In the genomic region with DNA sequence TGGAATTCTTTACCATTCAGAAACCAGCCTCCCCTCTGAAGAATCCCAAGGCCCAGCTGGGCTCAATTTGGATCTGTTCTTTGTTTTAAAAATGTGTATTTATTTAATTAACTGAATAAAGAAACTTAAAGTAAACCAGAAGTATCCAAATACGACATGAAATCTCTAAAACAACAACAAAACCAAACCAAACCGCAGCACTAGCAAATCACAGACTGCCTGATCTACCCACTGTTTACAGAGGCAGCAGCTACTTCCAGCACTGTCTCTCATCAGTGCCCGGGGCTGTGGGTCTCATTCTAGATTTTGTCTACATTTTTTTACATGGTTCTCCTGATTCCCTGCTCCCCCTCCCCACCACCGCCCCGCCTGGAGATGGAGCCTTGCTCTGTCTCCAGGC, we compare ENCODE assay signal across 8 cellular contexts. TPM values are rescaled to one million over a fixed set of nuclear protein-coding genes. Genes with fewer than 3 reads are reported as not detected.
DNase-seq lines count a peak whose midpoint lies in the region; ATAC-seq and TF ChIP-seq lines count a peak whose summit lies in the region.

No MANE protein-coding gene starts in this region.

- H3K4me1 ChIP-seq in Caco-2 = peaks cover 69% of the 10 kb centered on the region
- peaks cover 30% of the 10 kb centered on the region for H3K4me1 ChIP-seq in RWPE2 (ENCODE audit: insufficient read depth, poor library complexity, severe bottlenecking)
- H3K4me1 ChIP-seq in rectal smooth muscle tissue (ENCODE audit: control insufficient read depth, insufficient read depth, low read length) = peaks cover 26% of the 10 kb centered on the region

- no peak overlapping the region for H3K9ac ChIP-seq in rectal smooth muscle tissue (ENCODE audit: low read length)

- TF ChIP-seq CTCF in Caco-2 (IDR thresholded peaks at IDR 0.05; ENCODE audit: insufficient read depth in 1 of 2, low read depth in 1 of 2, low read length in 1 of 2, severe bottlenecking in 1 of 2, unreplicated experiment in 1 of 2) (no peak), RWPE2 (IDR thresholded peaks at IDR 0.05; ENCODE audit: poor library complexity, severe bottlenecking) (no peak), fibroblast of mammary gland (conservative IDR thresholded peaks at IDR 0.05; ENCODE audit: control insufficient read depth, insufficient read depth, low read depth, low read length) (no peak)

- ATAC-seq in RWPE2 (ENCODE audit: low read depth) = no peak
- no peak for ATAC-seq in HG02938 (IDR thresholded peaks at IDR 0.05; ENCODE audit: unreplicated experiment)

- DNase-seq in Caco-2 (no peak), RWPE2 (ENCODE audit: low spot score) (no peak), fibroblast of mammary gland (ENCODE audit: low read depth) (no peak), AG08395 (ENCODE audit: low spot score) (no peak), HuH-7 (ENCODE audit: low spot score) (no peak), iPS-NIHi11 (ENCODE audit: low spot score) (no peak)

- H3K27ac Mint-ChIP-seq in Caco-2 (ENCODE audit: unreplicated experiment) = peak overlapping the region; percentile 80

- H3K27me3 ChIP-seq in Caco-2 (replicated peaks; ENCODE audit: control insufficient read depth, insufficient read depth, low read length) (no peaks in the 10 kb centered on the region), RWPE2 (ENCODE audit: insufficient read depth, poor library complexity, severe bottlenecking) (no peaks in the 10 kb centered on the region), rectal smooth muscle tissue (ENCODE audit: control insufficient read depth, insufficient read depth, low read length) (no peaks in the 10 kb centered on the region)

- CTCF ChIA-PET in Caco-2 (lab: Charles Lee) = no interaction called here

- no TSS peak for BruUV-seq in Caco-2 (replicated peaks; lab: Mats Ljungman, UMichigan)

- POLR2A ChIA-PET in Caco-2 (lab: Charles Lee) = no interaction called here

- H3K9me3 ChIP-seq in Caco-2 (no peaks in the 10 kb centered on the region), RWPE2 (ENCODE audit: severe bottlenecking) (no peaks in the 10 kb centered on the region)

- H3K4me1 Mint-ChIP-seq in Caco-2 (ENCODE audit: low read depth, unreplicated experiment) = peaks cover 22% of the 10 kb centered on the region

- peak overlapping the region; percentile 90 for H3K4me3 Mint-ChIP-seq in Caco-2 (ENCODE audit: unreplicated experiment)

- H3K36me3 Mint-ChIP-seq in Caco-2 (ENCODE audit: insufficient read depth, unreplicated experiment) = peaks cover 49% of the 10 kb centered on the region

- intact Hi-C loops in Caco-2 (cut with micrococcal nuclease; ENCODE audit: unreplicated experiment) = no loop called here

- H3K27me3 Mint-ChIP-seq in Caco-2 (ENCODE audit: insufficient read depth, unreplicated experiment) = no peaks in the 10 kb centered on the region

- peaks cover 2% of the 10 kb centered on the region; the same call in 1 of the 2 replicates for H3K36me3 ChIP-seq in Caco-2 (ENCODE audit: control insufficient read depth, insufficient read depth, low read length)
- peaks cover 72% of the 10 kb centered on the region for H3K36me3 ChIP-seq in RWPE2 (ENCODE audit: low read depth)
- H3K36me3 ChIP-seq in rectal smooth muscle tissue (ENCODE audit: control insufficient read depth, insufficient read depth, low read length) = no peaks in the 10 kb centered on the region

- H3K4me3 ChIP-seq in Caco-2 (ENCODE audit: low read depth, low read length) (peak overlapping the region; percentile 100), RWPE2 (ENCODE audit: severe bottlenecking) (peak overlapping the region; percentile 77), fibroblast of mammary gland (ENCODE audit: control insufficient read depth, low read depth, low read length) (peak overlapping the region; percentile 79), rectal smooth muscle tissue (ENCODE audit: low read length) (peak overlapping the region; percentile 100)

- H3K27ac ChIP-seq in RWPE2 (ENCODE audit: poor library complexity, severe bottlenecking) = peak overlapping the region; percentile 96
- H3K27ac ChIP-seq in rectal smooth muscle tissue (ENCODE audit: low read depth, low read length) = peak overlapping the region; percentile 94

- H3K9me3 Mint-ChIP-seq in Caco-2 (ENCODE audit: unreplicated experiment) = no peaks in the 10 kb centered on the region

RNA-seq across cellular contexts. Expression of a gene that starts 2.3 kb away (rescaled TPM):
- total RNA-seq in Caco-2 (2022) = 315 and 331 TPM in 2 replicates
